In genomic region chr15:89291934-89292438, GRCh38 we compare ENCODE assay signal across 32 cellular contexts.
"Had no signal": no experiment of that assay in that cellular context is flagged by ENCODE, and none has a peak within 500 bp of the region (broad histone marks: within the 10 kb centered on the region; RNA-seq: fewer than 3 reads in every experiment).

No MANE protein-coding gene starts in this region.

- DNase-seq: activated CD4-positive, alpha-beta memory T cell treated with anti-CD3 and anti-CD28 coated beads for 36 hours; activated CD4-positive, alpha-beta T cell treated with anti-CD3 and anti-CD28 coated beads for 36 hours; activated CD4-positive, alpha-beta T cell treated with anti-CD3 and anti-CD28 coated beads, Interleukin-2, amount 10 ng/mL, durations not matched to agents 24 days and 14 days; activated CD4-positive, CD25-positive, alpha-beta regulatory T cell; activated CD4-positive, CD25-positive, alpha-beta regulatory T cell treated with anti-CD3 and anti-CD28 coated beads, Interleukin-2, amount 50 U/mL, for 72 hours; activated CD8-positive, alpha-beta memory T cell treated with anti-CD3 and anti-CD28 coated beads, Interleukin-2, amount 10 ng/mL, durations not matched to agents 7 days and 5 days; activated CD8-positive, alpha-beta memory T cell treated with anti-CD3 and anti-CD28 coated beads, Interleukin-2, amount 50 U/mL, for 4 hours; activated CD8-positive, alpha-beta T cell treated with anti-CD3 and anti-CD28 coated beads, Interleukin-2, amount 10 ng/mL, durations not matched to agents 7 days and 5 days; activated effector memory CD4-positive, alpha-beta T cell treated with anti-CD3 and anti-CD28 coated beads, Interleukin-2, amount 50 U/mL, for 16 hours; activated naive CD4-positive, alpha-beta T cell treated with anti-CD3 and anti-CD28 coated beads for 36 hours; activated naive CD8-positive, alpha-beta T cell treated with anti-CD3 and anti-CD28 coated beads for 36 hours; activated naive CD8-positive, alpha-beta T cell treated with anti-CD3 and anti-CD28 coated beads, Interleukin-2, amount 50 U/mL, for 24 hours; activated T-cell treated with anti-CD3 and anti-CD28 coated beads, Interleukin-2, amount 50 U/mL, for 1 hour; activated T-cell treated with anti-CD3 and anti-CD28 coated beads, Interleukin-2, amount 50 U/mL, for 48 hours; adrenal gland; amygdala; aorta; body of pancreas; caudate nucleus; cortex of kidney; dermis blood vessel endothelial cell; effector CD4-positive, alpha-beta T cell; effector memory CD8-positive, alpha-beta T cell; foreskin keratinocyte; gastrocnemius medialis; glutamatergic neuron; heart left ventricle; T1000 had no signal

- H3K9me3 Mint-ChIP-seq: activated CD4-positive, alpha-beta memory T cell treated with anti-CD3 and anti-CD28 coated beads for 36 hours; activated CD4-positive, alpha-beta T cell treated with anti-CD3 and anti-CD28 coated beads, Interleukin-2, amount 10 ng/mL, durations not matched to agents 24 days and 14 days; activated naive CD4-positive, alpha-beta T cell treated with anti-CD3 and anti-CD28 coated beads for 36 hours; activated naive CD4-positive, alpha-beta T cell treated with anti-CD3 and anti-CD28 coated beads, Interleukin-2, amount 50 U/mL, for 24 hours; activated naive CD8-positive, alpha-beta T cell treated with anti-CD3 and anti-CD28 coated beads for 36 hours; activated naive CD8-positive, alpha-beta T cell treated with anti-CD3 and anti-CD28 coated beads, Interleukin-2, amount 50 U/mL, for 24 hours; activated T-helper 1 cell treated with anti-CD3 and anti-CD28 coated beads, Interleukin-12 subunit alpha, Interleukin-12 subunit beta, Interleukin-2, Interleukin-4 antibody, amounts not matched to agents 30 ng/mL and 10 ng/mL and 1 ng/mL, durations not matched to agents 14 hours and 24 hours and 36 hours; activated T-helper 2 cell treated with anti-CD3 and anti-CD28 coated beads, Interferon-gamma antibody, Interleukin-2, Interleukin-4, amounts not matched to agents 10 μg/mL and 5 μg/mL and 100 μg/mL, durations not matched to agents 14 hours and 24 hours and 36 hours; effector memory CD8-positive, alpha-beta T cell; T-helper 2 cell treated with Interferon-gamma antibody and Interleukin-4, amounts not matched to agents 5 μg/mL and 100 μg/mL, for 36 hours had no signal

- H3K4me3 Mint-ChIP-seq: activated CD4-positive, alpha-beta memory T cell treated with anti-CD3 and anti-CD28 coated beads for 36 hours; activated CD4-positive, alpha-beta T cell treated with anti-CD3 and anti-CD28 coated beads for 36 hours; activated CD4-positive, alpha-beta T cell treated with anti-CD3 and anti-CD28 coated beads, Interleukin-2, amount 10 ng/mL, durations not matched to agents 24 days and 14 days; activated CD8-positive, alpha-beta memory T cell treated with anti-CD3 and anti-CD28 coated beads, Interleukin-2, amount 10 ng/mL, durations not matched to agents 7 days and 5 days; activated CD8-positive, alpha-beta T cell treated with anti-CD3 and anti-CD28 coated beads, Interleukin-2, amount 10 ng/mL, durations not matched to agents 7 days and 5 days; activated naive CD4-positive, alpha-beta T cell treated with anti-CD3 and anti-CD28 coated beads for 36 hours; activated naive CD4-positive, alpha-beta T cell treated with anti-CD3 and anti-CD28 coated beads, Interleukin-2, amount 50 U/mL, for 24 hours; activated naive CD8-positive, alpha-beta T cell treated with anti-CD3 and anti-CD28 coated beads for 36 hours; activated naive CD8-positive, alpha-beta T cell treated with anti-CD3 and anti-CD28 coated beads, Interleukin-2, amount 50 U/mL, for 24 hours; activated T-helper 1 cell treated with anti-CD3 and anti-CD28 coated beads, Interleukin-12 subunit alpha, Interleukin-12 subunit beta, Interleukin-2, Interleukin-4 antibody, amounts not matched to agents 30 ng/mL and 10 ng/mL and 1 ng/mL, durations not matched to agents 14 hours and 24 hours and 36 hours; effector memory CD8-positive, alpha-beta T cell; T-helper 2 cell treated with Interferon-gamma antibody and Interleukin-4, amounts not matched to agents 5 μg/mL and 100 μg/mL, for 36 hours had no signal

- H3K27me3 Mint-ChIP-seq: activated CD4-positive, alpha-beta memory T cell treated with anti-CD3 and anti-CD28 coated beads for 36 hours; activated CD4-positive, alpha-beta T cell treated with anti-CD3 and anti-CD28 coated beads for 36 hours; activated CD4-positive, alpha-beta T cell treated with anti-CD3 and anti-CD28 coated beads, Interleukin-2, amount 10 ng/mL, durations not matched to agents 24 days and 14 days; activated CD8-positive, alpha-beta memory T cell treated with anti-CD3 and anti-CD28 coated beads, Interleukin-2, amount 10 ng/mL, durations not matched to agents 7 days and 5 days; activated naive CD4-positive, alpha-beta T cell treated with anti-CD3 and anti-CD28 coated beads, Interleukin-2, amount 50 U/mL, for 24 hours; activated naive CD8-positive, alpha-beta T cell treated with anti-CD3 and anti-CD28 coated beads for 36 hours; activated naive CD8-positive, alpha-beta T cell treated with anti-CD3 and anti-CD28 coated beads, Interleukin-2, amount 50 U/mL, for 24 hours; effector memory CD8-positive, alpha-beta T cell had no signal

- H3K27ac Mint-ChIP-seq: activated CD4-positive, alpha-beta memory T cell treated with anti-CD3 and anti-CD28 coated beads for 36 hours; activated CD4-positive, alpha-beta T cell treated with anti-CD3 and anti-CD28 coated beads for 36 hours; activated CD4-positive, alpha-beta T cell treated with anti-CD3 and anti-CD28 coated beads, Interleukin-2, amount 10 ng/mL, durations not matched to agents 24 days and 14 days; activated CD8-positive, alpha-beta memory T cell treated with anti-CD3 and anti-CD28 coated beads, Interleukin-2, amount 10 ng/mL, durations not matched to agents 7 days and 5 days; activated CD8-positive, alpha-beta T cell treated with anti-CD3 and anti-CD28 coated beads, Interleukin-2, amount 10 ng/mL, durations not matched to agents 7 days and 5 days; activated naive CD4-positive, alpha-beta T cell treated with anti-CD3 and anti-CD28 coated beads for 36 hours; activated naive CD4-positive, alpha-beta T cell treated with anti-CD3 and anti-CD28 coated beads, Interleukin-2, amount 50 U/mL, for 24 hours; activated naive CD8-positive, alpha-beta T cell treated with anti-CD3 and anti-CD28 coated beads for 36 hours; activated naive CD8-positive, alpha-beta T cell treated with anti-CD3 and anti-CD28 coated beads, Interleukin-2, amount 50 U/mL, for 24 hours; activated T-helper 1 cell treated with anti-CD3 and anti-CD28 coated beads, Interleukin-12 subunit alpha, Interleukin-12 subunit beta, Interleukin-2, Interleukin-4 antibody, amounts not matched to agents 30 ng/mL and 10 ng/mL and 1 ng/mL, durations not matched to agents 14 hours and 24 hours and 36 hours; activated T-helper 2 cell treated with anti-CD3 and anti-CD28 coated beads, Interferon-gamma antibody, Interleukin-2, Interleukin-4, amounts not matched to agents 10 μg/mL and 5 μg/mL and 100 μg/mL, durations not matched to agents 14 hours and 24 hours and 36 hours; T-helper 2 cell treated with Interferon-gamma antibody and Interleukin-4, amounts not matched to agents 5 μg/mL and 100 μg/mL, for 36 hours had no signal

- H3K4me1 Mint-ChIP-seq: activated CD4-positive, alpha-beta T cell treated with anti-CD3 and anti-CD28 coated beads for 36 hours; activated CD4-positive, alpha-beta T cell treated with anti-CD3 and anti-CD28 coated beads, Interleukin-2, amount 10 ng/mL, durations not matched to agents 24 days and 14 days; activated naive CD4-positive, alpha-beta T cell treated with anti-CD3 and anti-CD28 coated beads, Interleukin-2, amount 50 U/mL, for 24 hours; activated naive CD8-positive, alpha-beta T cell treated with anti-CD3 and anti-CD28 coated beads for 36 hours; activated naive CD8-positive, alpha-beta T cell treated with anti-CD3 and anti-CD28 coated beads, Interleukin-2, amount 50 U/mL, for 24 hours had no signal

- ATAC-seq: activated CD4-positive, alpha-beta T cell treated with anti-CD3 and anti-CD28 coated beads for 36 hours; activated CD8-positive, alpha-beta memory T cell treated with anti-CD3 and anti-CD28 coated beads, Interleukin-2, amount 10 ng/mL, durations not matched to agents 7 days and 5 days; activated CD8-positive, alpha-beta T cell treated with anti-CD3 and anti-CD28 coated beads, Interleukin-2, amount 10 ng/mL, durations not matched to agents 7 days and 5 days; activated naive CD8-positive, alpha-beta T cell treated with anti-CD3 and anti-CD28 coated beads, Interleukin-2, amount 50 U/mL, for 24 hours; body of pancreas; effector memory CD8-positive, alpha-beta T cell; foreskin keratinocyte; gastrocnemius medialis; heart left ventricle had no signal
